Comparison of ENCODE assay signal across 1 cellular context in genomic region chr13:110244096-110244830, GRCh38.
TF ChIP-seq lines count a peak whose summit lies in the region.

No MANE protein-coding gene starts in this region.

TF ChIP-seq in GM23338, 12 proteins besides CTCF, POLR2A, EP300 and RAD21 (continued from another document):
- TF ChIP-seq ZNF462 (CRISPR knock-in tag; IDR thresholded peaks at IDR 0.05) (no peak), ETS1 (IDR thresholded peaks at IDR 0.05) (no peak), CREB1 (CRISPR knock-in tag; IDR thresholded peaks at IDR 0.05; ENCODE audit: low read depth) (no peak), ZNF331 (CRISPR knock-in tag; IDR thresholded peaks at IDR 0.05; ENCODE audit: low read depth) (no peak), JUNB (IDR thresholded peaks at IDR 0.05; ENCODE audit: unreplicated experiment) (no peak), REST (IDR thresholded peaks at IDR 0.05; ENCODE audit: unreplicated experiment) (no peak)
